ENCODE assay signal across 8 cellular contexts in the genomic region with DNA sequence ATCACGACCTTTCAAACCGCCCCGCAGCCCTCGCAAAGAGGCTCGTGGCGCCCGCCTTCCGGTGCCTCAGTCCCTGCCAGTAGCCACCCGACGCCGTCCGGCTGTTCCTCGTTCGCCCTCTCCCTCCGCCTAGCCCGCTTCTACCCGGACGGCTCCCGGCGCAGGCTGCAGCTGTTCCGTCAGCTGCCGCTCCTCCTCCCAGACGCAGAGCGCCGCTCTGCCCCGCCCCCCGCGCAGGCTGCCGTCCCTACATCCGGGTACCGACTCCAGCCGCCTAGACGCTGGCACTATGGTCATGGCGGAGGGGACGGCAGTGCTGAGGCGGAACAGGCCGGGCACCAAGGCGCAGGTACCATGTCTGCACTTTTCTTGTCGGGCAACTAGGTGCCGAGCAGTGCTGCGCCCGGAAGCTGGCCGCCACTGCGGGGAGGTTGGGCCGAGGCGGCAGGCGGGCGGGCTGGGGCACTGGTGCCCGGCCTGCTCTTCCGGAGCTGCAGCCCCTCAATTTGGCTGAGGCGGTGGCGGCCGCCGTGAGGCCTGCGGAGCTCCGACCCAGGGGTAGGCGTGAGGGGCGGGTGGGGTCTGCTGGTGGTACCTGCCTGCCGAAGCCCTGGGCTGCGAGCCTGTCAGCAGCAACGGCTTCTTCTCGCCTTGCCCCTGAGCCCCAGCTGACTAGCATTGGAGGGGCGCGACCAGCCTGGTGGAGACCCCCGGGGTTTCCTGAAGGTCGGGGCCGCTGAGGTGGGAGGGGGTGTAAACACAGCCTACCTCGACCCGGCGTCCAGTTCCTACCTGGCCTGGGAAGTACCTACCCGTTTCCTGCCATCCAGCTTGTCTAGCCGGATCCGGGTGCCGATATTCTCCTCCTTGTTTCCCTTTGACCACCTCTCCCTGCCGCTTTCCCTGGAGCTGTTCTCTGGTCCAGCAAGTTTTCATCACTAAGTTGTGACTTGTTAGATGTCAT. TPM values are rescaled to one million over a fixed set of nuclear protein-coding genes. Genes with fewer than 3 reads are reported as not detected.
A peak's percentile ranks its signal among the peaks of the same experiment; 100 is the strongest.
DNase-seq lines count a peak whose midpoint lies in the region; ATAC-seq and TF ChIP-seq lines count a peak whose summit lies in the region.

A gene (plus strand): TSS at position 269 of the 964 bp plus-strand sequence. CDS start 21 bp downstream, at position 290.

- peaks cover 39% of the 10 kb centered on the region for H3K36me3 Mint-ChIP-seq in activated T-cell treated with anti-CD3 and anti-CD28 coated beads, Interleukin-2, amount 50 U/mL, for 24 hours (ENCODE audit: low read depth)

- H3K27me3 Mint-ChIP-seq in activated T-cell treated with anti-CD3 and anti-CD28 coated beads, Interleukin-2, amount 50 U/mL, for 24 hours = no peaks in the 10 kb centered on the region

- H3K9me3 Mint-ChIP-seq in activated T-cell treated with anti-CD3 and anti-CD28 coated beads, Interleukin-2, amount 50 U/mL, for 24 hours = no peaks in the 10 kb centered on the region

- H3K9me3 ChIP-seq in mucosa of stomach (ENCODE audit: control insufficient read depth, low read length) = no peaks in the 10 kb centered on the region

- H3K4me1 Mint-ChIP-seq in activated T-cell treated with anti-CD3 and anti-CD28 coated beads, Interleukin-2, amount 50 U/mL, for 24 hours (ENCODE audit: low read depth) = peaks cover 53% of the 10 kb centered on the region

- H3K9ac ChIP-seq in mucosa of stomach (ENCODE audit: low read length) = peak within 1 kb of the TSS; percentile 87

- peaks cover 6% of the 10 kb centered on the region for H3K4me1 ChIP-seq in mucosa of stomach (ENCODE audit: control insufficient read depth, insufficient read depth, low read length)

- H3K27ac Mint-ChIP-seq in activated T-cell treated with anti-CD3 and anti-CD28 coated beads, Interleukin-2, amount 50 U/mL, for 24 hours = peak within 1 kb of the TSS; percentile 92

- peak; percentile 95 for ATAC-seq in GM21717 (IDR thresholded peaks at IDR 0.05; ENCODE audit: unreplicated experiment)

- peak within 1 kb of the TSS; percentile 90 for H3K4me3 Mint-ChIP-seq in activated T-cell treated with anti-CD3 and anti-CD28 coated beads, Interleukin-2, amount 50 U/mL, for 24 hours

- H3K4me3 ChIP-seq in mucosa of stomach (ENCODE audit: low read length) = peak within 1 kb of the TSS; percentile 99

- DNase-seq in DMS153 treated with DMSO at 0.1 percent for 48 hours (lab: John Stamatoyannopoulos, UW; ENCODE audit: unreplicated experiment) (peak; percentile 96), KBM-7 (peak; percentile 98), erythroblast (lab: John Stamatoyannopoulos, UW) (peak; percentile 97 to 98)
- peak; percentile 96 for DNase-seq in activated T-cell treated with anti-CD3 and anti-CD28 coated beads, Interleukin-2, amount 50 U/mL, for 24 hours
- DNase-seq in stimulated activated CD8-positive, alpha-beta memory T cell treated with anti-CD3 and anti-CD28 coated beads, Interleukin-7, amount 100 ng/mL, for 1 hour (ENCODE audit: low read depth in 2 of 2) = peak; percentile 85 to 89

- TF ChIP-seq POLR2A in erythroblast (IDR thresholded peaks at IDR 0.05; ENCODE audit: low read length) = peak; percentile 97

- H3K36me3 ChIP-seq in mucosa of stomach (ENCODE audit: control insufficient read depth, insufficient read depth, low read length) = no peaks in the 10 kb centered on the region

- H3K27me3 ChIP-seq in mucosa of stomach (ENCODE audit: control insufficient read depth, insufficient read depth, low read length) = no peaks in the 10 kb centered on the region

- in situ Hi-C loops in KBM-7 (cut with MboI; ENCODE audit: low pct_unique_long_range_greater_than_20kb, low sequenced_read_pairs) = no loop called here

TF ChIP-seq in PFSK-1, 5 proteins besides CTCF, POLR2A, EP300 and RAD21:
- TF ChIP-seq TAF1 (IDR thresholded peaks at IDR 0.05; ENCODE audit: borderline replicate concordance, insufficient read depth, low read length) (peak; percentile 80; the same call in 1 of the 2 replicates), SIN3A (IDR thresholded peaks at IDR 0.05; ENCODE audit: borderline replicate concordance, insufficient read depth, low read length) (no peak), FOXP2 (optimal IDR thresholded peaks at IDR 0.05; ENCODE audit: borderline replicate concordance, extremely low read depth, extremely low read length, insufficient read depth) (peak; percentile 98), POLR2AphosphoS5 (IDR thresholded peaks at IDR 0.05; ENCODE audit: low read depth, low read length) (peak; percentile 97)
- TF ChIP-seq, protein P1, sequence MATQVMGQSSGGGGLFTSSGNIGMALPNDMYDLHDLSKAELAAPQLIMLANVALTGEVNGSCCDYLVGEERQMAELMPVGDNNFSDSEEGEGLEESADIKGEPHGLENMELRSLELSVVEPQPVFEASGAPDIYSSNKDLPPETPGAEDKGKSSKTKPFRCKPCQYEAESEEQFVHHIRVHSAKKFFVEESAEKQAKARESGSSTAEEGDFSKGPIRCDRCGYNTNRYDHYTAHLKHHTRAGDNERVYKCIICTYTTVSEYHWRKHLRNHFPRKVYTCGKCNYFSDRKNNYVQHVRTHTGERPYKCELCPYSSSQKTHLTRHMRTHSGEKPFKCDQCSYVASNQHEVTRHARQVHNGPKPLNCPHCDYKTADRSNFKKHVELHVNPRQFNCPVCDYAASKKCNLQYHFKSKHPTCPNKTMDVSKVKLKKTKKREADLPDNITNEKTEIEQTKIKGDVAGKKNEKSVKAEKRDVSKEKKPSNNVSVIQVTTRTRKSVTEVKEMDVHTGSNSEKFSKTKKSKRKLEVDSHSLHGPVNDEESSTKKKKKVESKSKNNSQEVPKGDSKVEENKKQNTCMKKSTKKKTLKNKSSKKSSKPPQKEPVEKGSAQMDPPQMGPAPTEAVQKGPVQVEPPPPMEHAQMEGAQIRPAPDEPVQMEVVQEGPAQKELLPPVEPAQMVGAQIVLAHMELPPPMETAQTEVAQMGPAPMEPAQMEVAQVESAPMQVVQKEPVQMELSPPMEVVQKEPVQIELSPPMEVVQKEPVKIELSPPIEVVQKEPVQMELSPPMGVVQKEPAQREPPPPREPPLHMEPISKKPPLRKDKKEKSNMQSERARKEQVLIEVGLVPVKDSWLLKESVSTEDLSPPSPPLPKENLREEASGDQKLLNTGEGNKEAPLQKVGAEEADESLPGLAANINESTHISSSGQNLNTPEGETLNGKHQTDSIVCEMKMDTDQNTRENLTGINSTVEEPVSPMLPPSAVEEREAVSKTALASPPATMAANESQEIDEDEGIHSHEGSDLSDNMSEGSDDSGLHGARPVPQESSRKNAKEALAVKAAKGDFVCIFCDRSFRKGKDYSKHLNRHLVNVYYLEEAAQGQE (IDR thresholded peaks at IDR 0.05; ENCODE audit: insufficient read depth in 1 of 2, low read depth in 2 of 2, low read length in 2 of 2) = peak; percentile 32 to 34; a peak in 1 of 4 replicates

RNA-seq across cellular contexts. Expression of the gene that starts here (rescaled TPM):
- polyA plus RNA-seq in PFSK-1 (2012; ENCODE audit: insufficient read length, low read depth) = 25.8 TPM

Comparison
In these comparisons a context has a peak if more than half of its experiments do, and no peak if none do; other contexts are left out.
1. Peak in every context shown above with its lines: DNase-seq, ATAC-seq and H3K4me3 ChIP-seq.